7 cellular contexts compared by ENCODE assay signal in genomic region chr19:36572593-36573019, GRCh38. TPM values are rescaled to one million over a fixed set of nuclear protein-coding genes. Genes with fewer than 3 reads are reported as not detected.
A peak's percentile ranks its signal among the peaks of the same experiment; 100 is the strongest.
DNase-seq lines count a peak whose midpoint lies in the region; ATAC-seq and TF ChIP-seq lines count a peak whose summit lies in the region.

No MANE protein-coding gene starts in this region.

- peak overlapping the region; percentile 94 to 97 for H3K27ac Mint-ChIP-seq in activated naive CD4-positive, alpha-beta T cell treated with anti-CD3 and anti-CD28 coated beads, Interleukin-2, amount 50 U/mL, for 72 hours
- peak overlapping the region; percentile 93 to 99 (median 98) for H3K27ac Mint-ChIP-seq in immature natural killer cell

- H3K4me1 Mint-ChIP-seq in immature natural killer cell: peaks cover 36 to 51% of the 10 kb centered on the region in 2 donors

- no peak for DNase-seq in activated naive CD4-positive, alpha-beta T cell treated with anti-CD3 and anti-CD28 coated beads, Interleukin-2, amount 50 U/mL, for 72 hours (ENCODE audit: low spot score in 2 of 2)
- no peak for DNase-seq in immature natural killer cell
- DNase-seq in GM19238 (ENCODE audit: insufficient read length, low spot score): no peak

- TF ChIP-seq POLR2A in GM18505 (IDR thresholded peaks at IDR 0.05; ENCODE audit: borderline replicate concordance, extremely low read depth, insufficient read depth, insufficient read length): no peak

- H3K9me3 Mint-ChIP-seq in activated naive CD4-positive, alpha-beta T cell treated with anti-CD3 and anti-CD28 coated beads, Interleukin-2, amount 50 U/mL, for 72 hours: peaks cover 20 to 26% of the 10 kb centered on the region in 2 donors
- H3K9me3 Mint-ChIP-seq in immature natural killer cell: peaks cover 0 to 2% (median 0%) of the 10 kb centered on the region in 6 donors

- H3K4me1 ChIP-seq in HUES6 (ENCODE audit: control insufficient read depth, insufficient read depth, low read length) (no peaks in the 10 kb centered on the region; the same call in 1 of the 2 replicates), stomach smooth muscle (ENCODE audit: control insufficient read depth, insufficient read depth, low read length) (peaks cover 13% of the 10 kb centered on the region)

- peak overlapping the region; percentile 87 to 97 (median 91) for H3K4me3 Mint-ChIP-seq in immature natural killer cell

- H3K9me3 ChIP-seq in HUES6 (ENCODE audit: control insufficient read depth, insufficient read depth, low read depth, low read length) (peaks cover 23% of the 10 kb centered on the region; the same call in 1 of the 2 replicates), stomach smooth muscle (ENCODE audit: control insufficient read depth in 2 of 2, low read length in 2 of 2) (no peaks in the 10 kb centered on the region)

- H3K27me3 Mint-ChIP-seq in immature natural killer cell (ENCODE audit: low read depth in 3 of 3): peaks cover 7 to 14% (median 9%) of the 10 kb centered on the region in 3 donors

- no peak for ATAC-seq in activated naive CD4-positive, alpha-beta T cell treated with anti-CD3 and anti-CD28 coated beads, Interleukin-2, amount 50 U/mL, for 72 hours
- ATAC-seq in GM18505 (IDR thresholded peaks at IDR 0.05; ENCODE audit: unreplicated experiment) (no peak), HG02610 (IDR thresholded peaks at IDR 0.05; ENCODE audit: unreplicated experiment) (no peak)

- H3K27me3 ChIP-seq in HUES6 (ENCODE audit: control insufficient read depth, insufficient read depth, low read length): no peaks in the 10 kb centered on the region
- no peaks in the 10 kb centered on the region for H3K27me3 ChIP-seq in stomach smooth muscle (ENCODE audit: control insufficient read depth in 1 of 2, insufficient read depth in 2 of 2, low read length in 2 of 2)

- H3K36me3 Mint-ChIP-seq in activated naive CD4-positive, alpha-beta T cell treated with anti-CD3 and anti-CD28 coated beads, Interleukin-2, amount 50 U/mL, for 72 hours: peaks cover 65 to 94% of the 10 kb centered on the region in 2 donors
- peaks cover 14 to 37% (median 29%) of the 10 kb centered on the region in 3 donors for H3K36me3 Mint-ChIP-seq in immature natural killer cell

- H3K27ac ChIP-seq in HUES6 (ENCODE audit: low read depth, low read length) (peak overlapping the region; percentile 32; the same call in 1 of the 2 replicates), stomach smooth muscle (ENCODE audit: low read length) (peak overlapping the region; percentile 79)

- H3K36me3 ChIP-seq in HUES6 (ENCODE audit: control insufficient read depth, insufficient read depth, low read length) (peaks cover 33% of the 10 kb centered on the region), stomach smooth muscle (ENCODE audit: control insufficient read depth in 2 of 2, insufficient read depth in 2 of 2, low read length in 2 of 2) (peaks cover 14 to 16% of the 10 kb centered on the region in 2 donors)

- H3K9ac ChIP-seq in HUES6 (ENCODE audit: low read length): peak overlapping the region; percentile 85
- peak overlapping the region; percentile 74 to 93 for H3K9ac ChIP-seq in stomach smooth muscle (ENCODE audit: low read length in 2 of 2)

- peak overlapping the region; percentile 92 for H3K4me3 ChIP-seq in HUES6 (ENCODE audit: low read depth, low read length)
- H3K4me3 ChIP-seq in stomach smooth muscle (ENCODE audit: low read length in 2 of 2): peak overlapping the region; percentile 81 to 100

RNA-seq across cellular contexts. Expression of gene ZNF529, which starts 0.5 kb away (rescaled TPM):
- total RNA-seq in activated naive CD4-positive, alpha-beta T cell treated with anti-CD3 and anti-CD28 coated beads, Interleukin-2, amount 50 U/mL, for 72 hours: 10 to 100 TPM; 15.6 to 26.8 TPM
- polyA plus RNA-seq in immature natural killer cell: 1 to 10 TPM; 3.3 to 5.3 (median 4.1) TPM

RNA-seq across cellular contexts. Expression of gene ZNF382, which starts 32.5 kb away (rescaled TPM):
- total RNA-seq in activated naive CD4-positive, alpha-beta T cell treated with anti-CD3 and anti-CD28 coated beads, Interleukin-2, amount 50 U/mL, for 72 hours: 10 to 100 TPM in 1 of 2 donors, 1 to 10 TPM in 1; 3.8 to 13.0 TPM
- 1 to 10 TPM; 1.3 to 4.6 (median 1.8) TPM for polyA plus RNA-seq in immature natural killer cell

RNA-seq across cellular contexts. Expression of gene ZNF260, which starts 44.5 kb away (rescaled TPM):
- total RNA-seq in activated naive CD4-positive, alpha-beta T cell treated with anti-CD3 and anti-CD28 coated beads, Interleukin-2, amount 50 U/mL, for 72 hours: 1 to 10 TPM; 6.0 to 6.3 TPM
- polyA plus RNA-seq in immature natural killer cell: 10 to 100 TPM in 1 of 3 donors, 1 to 10 TPM in 2; 2.9 to 17.3 (median 6.4) TPM
